Comparison of ENCODE assay signal across 14 cellular contexts in genomic region chr3:122322095-122323075, GRCh38. TPM values are rescaled to one million over a fixed set of nuclear protein-coding genes. Genes with fewer than 3 reads are reported as not detected.
A peak's percentile ranks its signal among the peaks of the same experiment; 100 is the strongest.
DNase-seq lines count a peak whose midpoint lies in the region; ATAC-seq and FAIRE-seq lines count a peak whose summit lies in the region.
"Had no signal": no experiment of that assay in that cellular context is flagged by ENCODE, and none has a peak within 500 bp of the region (broad histone marks: within the 10 kb centered on the region; RNA-seq: fewer than 3 reads in every experiment).

No MANE protein-coding gene starts in this region.

- peaks cover 28% of the 10 kb centered on the region for H3K4me1 Mint-ChIP-seq in stimulated activated memory B cell treated with anti-CD40 and anti-IgM and Interleukin-4, amounts not matched to agents 10 μg/mL and 1 μg/mL and 100 μg/mL, for 72 hours

- peak; percentile 49 for ATAC-seq in HG02870 (IDR thresholded peaks at IDR 0.05; ENCODE audit: unreplicated experiment)
- ATAC-seq in stimulated activated memory B cell treated with anti-CD40 and anti-IgM and Interleukin-4, amounts not matched to agents 10 μg/mL and 1 μg/mL and 100 μg/mL, for 72 hours = peak; percentile 53
- no peak for ATAC-seq in HG03175 (IDR thresholded peaks at IDR 0.05; ENCODE audit: unreplicated experiment)
- ATAC-seq: right cardiac atrium, Right ventricle myocardium inferior had no signal

- H3K9me3 ChIP-seq in small intestine (ENCODE audit: control insufficient read depth, low read depth) = no peaks in the 10 kb centered on the region

- H3K4me3 Mint-ChIP-seq in stimulated activated memory B cell treated with anti-CD40 and anti-IgM and Interleukin-4, amounts not matched to agents 10 μg/mL and 1 μg/mL and 100 μg/mL, for 72 hours = no peak overlapping the region
- H3K4me3 Mint-ChIP-seq: dendritic cell treated with granulocyte-macrophage colony-stimulating factor and Interleukin-4, amounts not matched to agents 40 ng/mL and 50 ng/mL, for 4 days had no signal

- peaks cover 7% of the 10 kb centered on the region for H3K9me3 Mint-ChIP-seq in stimulated activated memory B cell treated with anti-CD40 and anti-IgM and Interleukin-4, amounts not matched to agents 10 μg/mL and 1 μg/mL and 100 μg/mL, for 72 hours
- H3K9me3 Mint-ChIP-seq: dendritic cell treated with granulocyte-macrophage colony-stimulating factor and Interleukin-4, amounts not matched to agents 40 ng/mL and 50 ng/mL, for 4 days had no signal

- H3K4me1 ChIP-seq in small intestine (ENCODE audit: control insufficient read depth in 2 of 2, insufficient read depth in 1 of 2, low read depth in 1 of 2, low read length in 1 of 2) = no peaks in the 10 kb centered on the region

- no peak overlapping the region for H3K4me3 ChIP-seq in small intestine (ENCODE audit: low read depth in 1 of 2, low read length in 2 of 2)

- peak; percentile 2 for DNase-seq in activated CD8-positive, alpha-beta memory T cell treated with anti-CD3 and anti-CD28 coated beads, Interleukin-2, amount 50 U/mL, for 24 hours (ENCODE audit: extremely low read depth)
- no peak for DNase-seq in activated CD8-positive, alpha-beta memory T cell treated with anti-CD3 and anti-CD28 coated beads, Interleukin-2, amount 50 U/mL, for 4 hours
- DNase-seq in activated CD4-positive, alpha-beta T cell treated with anti-CD3 and anti-CD28 coated beads, Interleukin-2, amount 50 U/mL, for 1 hour = peak; percentile 2
- DNase-seq in retina (no peak), small intestine (no peak)
- DNase-seq: activated CD8-positive, alpha-beta memory T cell treated with anti-CD3 and anti-CD28 coated beads, Interleukin-2, amount 50 U/mL, for 48 hours; mesenchymal stem cell; NCI-H2107; right cardiac atrium had no signal

- no peaks in the 10 kb centered on the region for H3K27me3 ChIP-seq in small intestine (ENCODE audit: control insufficient read depth in 2 of 2, insufficient read depth in 2 of 2, low read length in 2 of 2)

- H3K36me3 ChIP-seq in small intestine (ENCODE audit: control insufficient read depth in 2 of 2, insufficient read depth in 2 of 2, low read length in 2 of 2) = no peaks in the 10 kb centered on the region

- H3K27me3 Mint-ChIP-seq in stimulated activated memory B cell treated with anti-CD40 and anti-IgM and Interleukin-4, amounts not matched to agents 10 μg/mL and 1 μg/mL and 100 μg/mL, for 72 hours = peaks cover 15% of the 10 kb centered on the region
- H3K27me3 Mint-ChIP-seq: dendritic cell treated with granulocyte-macrophage colony-stimulating factor and Interleukin-4, amounts not matched to agents 40 ng/mL and 50 ng/mL, for 4 days had no signal

- no peak overlapping the region for H3K27ac Mint-ChIP-seq in stimulated activated memory B cell treated with anti-CD40 and anti-IgM and Interleukin-4, amounts not matched to agents 10 μg/mL and 1 μg/mL and 100 μg/mL, for 72 hours
- H3K27ac Mint-ChIP-seq: dendritic cell treated with granulocyte-macrophage colony-stimulating factor and Interleukin-4, amounts not matched to agents 40 ng/mL and 50 ng/mL, for 4 days had no signal

- WGBS in small intestine, 3 donors = 58 to 61% (median 60%) methylated on average over 5 of the region's 5 CpGs

- no peak overlapping the region for H3K27ac ChIP-seq in small intestine (ENCODE audit: low read depth in 1 of 2, low read length in 1 of 2)

- no peaks in the 10 kb centered on the region for H3K36me3 Mint-ChIP-seq in stimulated activated memory B cell treated with anti-CD40 and anti-IgM and Interleukin-4, amounts not matched to agents 10 μg/mL and 1 μg/mL and 100 μg/mL, for 72 hours

- no peak for FAIRE-seq in small intestine (lab: Jason Lieb, UNC)

RNA-seq across cellular contexts. Expression of gene CSTA, which starts 2.7 kb away (rescaled TPM):
- 10 to 100 TPM in 1 of 3 donors, 1 to 10 TPM in 2; 4.5 to 10.8 (median 6.8) TPM for polyA plus RNA-seq in small intestine

Comparison
In these comparisons a context has a peak if more than half of its experiments do, and no peak if none do; other contexts are left out.
1. DNase-seq: peak in activated CD8-positive, alpha-beta memory T cell treated with anti-CD3 and anti-CD28 coated beads, Interleukin-2, amount 50 U/mL, for 24 hours (single experiment) and activated CD4-positive, alpha-beta T cell treated with anti-CD3 and anti-CD28 coated beads, Interleukin-2, amount 50 U/mL, for 1 hour (single experiment); none in activated CD8-positive, alpha-beta memory T cell treated with anti-CD3 and anti-CD28 coated beads, Interleukin-2, amount 50 U/mL, for 4 hours (single experiment), retina (single experiment) and small intestine (single experiment).